Comparison of ENCODE assay signal across 1 cellular context in genomic region chr17:75697651-75698291, GRCh38.
TF ChIP-seq lines count a peak whose summit lies in the region.

No MANE protein-coding gene starts in this region.

TF ChIP-seq in HepG2, 621 proteins besides CTCF, POLR2A, EP300 and RAD21 (continued from another document and continues in another):
- TF ChIP-seq TCF7L2 (IDR thresholded peaks at IDR 0.05; ENCODE audit: low read depth, low read length) (peak; percentile 59; the same call in 1 of the 2 replicates), ZNF792 (CRISPR knock-in tag; IDR thresholded peaks at IDR 0.05) (peak; percentile 42; the same call in 1 of the 2 replicates), ZNF335 (CRISPR knock-in tag; IDR thresholded peaks at IDR 0.05) (0 out of 2 replicates have a peak, but pooled peaks have one; percentile 35), ETV5 (CRISPR knock-in tag; IDR thresholded peaks at IDR 0.05; ENCODE audit: borderline replicate concordance) (peak; percentile 44; the same call in 1 of the 2 replicates), SP5 (CRISPR knock-in tag; IDR thresholded peaks at IDR 0.05; ENCODE audit: borderline replicate concordance, low read depth) (0 out of 2 replicates have a peak, but pooled peaks have one; percentile 10), HOXA5 (CRISPR knock-in tag; IDR thresholded peaks at IDR 0.05) (no peak), KLF16 (CRISPR knock-in tag; IDR thresholded peaks at IDR 0.05) (peak in 1 of 2 experiments; percentile 56; a peak in 1 of 4 replicates), NBN (conservative IDR thresholded peaks at IDR 0.05) (no peak), ZNF17 (CRISPR knock-in tag; IDR thresholded peaks at IDR 0.05) (no peak), SSRP1 (CRISPR knock-in tag; IDR thresholded peaks at IDR 0.05) (no peak), ZBED4 (CRISPR knock-in tag; IDR thresholded peaks at IDR 0.05; ENCODE audit: borderline replicate concordance) (peak; percentile 43; the same call in 1 of the 2 replicates), ARHGAP35 (CRISPR knock-in tag; IDR thresholded peaks at IDR 0.05; ENCODE audit: borderline replicate concordance) (no peak), ZNF331 (CRISPR knock-in tag; IDR thresholded peaks at IDR 0.05) (peak; percentile 70; the same call in 1 of the 2 replicates), ZNF652 (CRISPR knock-in tag; IDR thresholded peaks at IDR 0.05; ENCODE audit: borderline replicate concordance, low read depth) (peak; percentile 39; the same call in 1 of the 2 replicates), ARID4A (CRISPR knock-in tag; IDR thresholded peaks at IDR 0.05; ENCODE audit: borderline replicate concordance) (peak; percentile 24; the same call in 1 of the 2 replicates), ZNF614 (CRISPR knock-in tag; IDR thresholded peaks at IDR 0.05; ENCODE audit: borderline replicate concordance) (0 out of 2 replicates have a peak, but pooled peaks have one; percentile 44), ZC3H13 (CRISPR knock-in tag; IDR thresholded peaks at IDR 0.05) (no peak), ZNF557 (CRISPR knock-in tag; IDR thresholded peaks at IDR 0.05) (no peak), EED (CRISPR knock-in tag; IDR thresholded peaks at IDR 0.05) (no peak), ZNF232 (CRISPR knock-in tag; IDR thresholded peaks at IDR 0.05; ENCODE audit: borderline replicate concordance) (0 out of 2 replicates have a peak, but pooled peaks have one; percentile 7), NKX3-1 (CRISPR knock-in tag; IDR thresholded peaks at IDR 0.05) (no peak), TBX2 (CRISPR knock-in tag; IDR thresholded peaks at IDR 0.05; ENCODE audit: borderline replicate concordance) (no peak), ZNF576 (CRISPR knock-in tag; IDR thresholded peaks at IDR 0.05) (no peak), ZFY (CRISPR knock-in tag; IDR thresholded peaks at IDR 0.05) (0 out of 2 replicates have a peak, but pooled peaks have one; percentile 24), GATAD1 (CRISPR knock-in tag; IDR thresholded peaks at IDR 0.05) (peak; percentile 38), GATAD2A (CRISPR knock-in tag; IDR thresholded peaks at IDR 0.05) (peak; percentile 56; the same call in 1 of the 2 replicates), THAP11 (CRISPR knock-in tag; IDR thresholded peaks at IDR 0.05) (peak; percentile 40; the same call in 1 of the 2 replicates), RCOR2 (CRISPR knock-in tag; IDR thresholded peaks at IDR 0.05) (peak; percentile 92), IRF2 (CRISPR knock-in tag; IDR thresholded peaks at IDR 0.05) (no peak), ZNF3 (CRISPR knock-in tag; IDR thresholded peaks at IDR 0.05) (0 out of 2 replicates have a peak, but pooled peaks have one; percentile 31), TAF1 (CRISPR knock-in tag; IDR thresholded peaks at IDR 0.05) (peak; percentile 36; the same call in 1 of the 2 replicates), ATRX (CRISPR knock-in tag; IDR thresholded peaks at IDR 0.05; ENCODE audit: borderline replicate concordance) (no peak)
- TF ChIP-seq, protein P1, sequence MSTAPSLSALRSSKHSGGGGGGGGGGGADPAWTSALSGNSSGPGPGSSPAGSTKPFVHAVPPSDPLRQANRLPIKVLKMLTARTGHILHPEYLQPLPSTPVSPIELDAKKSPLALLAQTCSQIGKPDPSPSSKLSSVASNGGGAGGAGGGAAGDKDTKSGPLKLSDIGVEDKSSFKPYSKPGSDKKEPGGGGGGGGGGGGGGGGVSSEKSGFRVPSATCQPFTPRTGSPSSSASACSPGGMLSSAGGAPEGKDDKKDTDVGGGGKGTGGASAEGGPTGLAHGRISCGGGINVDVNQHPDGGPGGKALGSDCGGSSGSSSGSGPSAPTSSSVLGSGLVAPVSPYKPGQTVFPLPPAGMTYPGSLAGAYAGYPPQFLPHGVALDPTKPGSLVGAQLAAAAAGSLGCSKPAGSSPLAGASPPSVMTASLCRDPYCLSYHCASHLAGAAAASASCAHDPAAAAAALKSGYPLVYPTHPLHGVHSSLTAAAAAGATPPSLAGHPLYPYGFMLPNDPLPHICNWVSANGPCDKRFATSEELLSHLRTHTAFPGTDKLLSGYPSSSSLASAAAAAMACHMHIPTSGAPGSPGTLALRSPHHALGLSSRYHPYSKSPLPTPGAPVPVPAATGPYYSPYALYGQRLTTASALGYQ (CRISPR knock-in tag; IDR thresholded peaks at IDR 0.05): 0 out of 2 replicates have a peak, but pooled peaks have one; percentile 12
- TF ChIP-seq, protein P2, sequence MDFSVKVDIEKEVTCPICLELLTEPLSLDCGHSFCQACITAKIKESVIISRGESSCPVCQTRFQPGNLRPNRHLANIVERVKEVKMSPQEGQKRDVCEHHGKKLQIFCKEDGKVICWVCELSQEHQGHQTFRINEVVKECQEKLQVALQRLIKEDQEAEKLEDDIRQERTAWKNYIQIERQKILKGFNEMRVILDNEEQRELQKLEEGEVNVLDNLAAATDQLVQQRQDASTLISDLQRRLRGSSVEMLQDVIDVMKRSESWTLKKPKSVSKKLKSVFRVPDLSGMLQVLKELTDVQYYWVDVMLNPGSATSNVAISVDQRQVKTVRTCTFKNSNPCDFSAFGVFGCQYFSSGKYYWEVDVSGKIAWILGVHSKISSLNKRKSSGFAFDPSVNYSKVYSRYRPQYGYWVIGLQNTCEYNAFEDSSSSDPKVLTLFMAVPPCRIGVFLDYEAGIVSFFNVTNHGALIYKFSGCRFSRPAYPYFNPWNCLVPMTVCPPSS (IDR thresholded peaks at IDR 0.05): no peak
- TF ChIP-seq, protein P3, sequence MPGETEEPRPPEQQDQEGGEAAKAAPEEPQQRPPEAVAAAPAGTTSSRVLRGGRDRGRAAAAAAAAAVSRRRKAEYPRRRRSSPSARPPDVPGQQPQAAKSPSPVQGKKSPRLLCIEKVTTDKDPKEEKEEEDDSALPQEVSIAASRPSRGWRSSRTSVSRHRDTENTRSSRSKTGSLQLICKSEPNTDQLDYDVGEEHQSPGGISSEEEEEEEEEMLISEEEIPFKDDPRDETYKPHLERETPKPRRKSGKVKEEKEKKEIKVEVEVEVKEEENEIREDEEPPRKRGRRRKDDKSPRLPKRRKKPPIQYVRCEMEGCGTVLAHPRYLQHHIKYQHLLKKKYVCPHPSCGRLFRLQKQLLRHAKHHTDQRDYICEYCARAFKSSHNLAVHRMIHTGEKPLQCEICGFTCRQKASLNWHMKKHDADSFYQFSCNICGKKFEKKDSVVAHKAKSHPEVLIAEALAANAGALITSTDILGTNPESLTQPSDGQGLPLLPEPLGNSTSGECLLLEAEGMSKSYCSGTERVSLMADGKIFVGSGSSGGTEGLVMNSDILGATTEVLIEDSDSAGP (CRISPR knock-in tag; IDR thresholded peaks at IDR 0.05; ENCODE audit: borderline replicate concordance): peak; percentile 39; the same call in 1 of the 2 replicates
- TF ChIP-seq, protein P4, sequence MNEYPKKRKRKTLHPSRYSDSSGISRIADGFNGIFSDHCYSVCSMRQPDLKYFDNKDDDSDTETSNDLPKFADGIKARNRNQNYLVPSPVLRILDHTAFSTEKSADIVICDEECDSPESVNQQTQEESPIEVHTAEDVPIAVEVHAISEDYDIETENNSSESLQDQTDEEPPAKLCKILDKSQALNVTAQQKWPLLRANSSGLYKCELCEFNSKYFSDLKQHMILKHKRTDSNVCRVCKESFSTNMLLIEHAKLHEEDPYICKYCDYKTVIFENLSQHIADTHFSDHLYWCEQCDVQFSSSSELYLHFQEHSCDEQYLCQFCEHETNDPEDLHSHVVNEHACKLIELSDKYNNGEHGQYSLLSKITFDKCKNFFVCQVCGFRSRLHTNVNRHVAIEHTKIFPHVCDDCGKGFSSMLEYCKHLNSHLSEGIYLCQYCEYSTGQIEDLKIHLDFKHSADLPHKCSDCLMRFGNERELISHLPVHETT (CRISPR knock-in tag; conservative IDR thresholded peaks at IDR 0.05): 0 out of 2 replicates have a peak, but pooled peaks have one; percentile 33
- TF ChIP-seq, protein P5, sequence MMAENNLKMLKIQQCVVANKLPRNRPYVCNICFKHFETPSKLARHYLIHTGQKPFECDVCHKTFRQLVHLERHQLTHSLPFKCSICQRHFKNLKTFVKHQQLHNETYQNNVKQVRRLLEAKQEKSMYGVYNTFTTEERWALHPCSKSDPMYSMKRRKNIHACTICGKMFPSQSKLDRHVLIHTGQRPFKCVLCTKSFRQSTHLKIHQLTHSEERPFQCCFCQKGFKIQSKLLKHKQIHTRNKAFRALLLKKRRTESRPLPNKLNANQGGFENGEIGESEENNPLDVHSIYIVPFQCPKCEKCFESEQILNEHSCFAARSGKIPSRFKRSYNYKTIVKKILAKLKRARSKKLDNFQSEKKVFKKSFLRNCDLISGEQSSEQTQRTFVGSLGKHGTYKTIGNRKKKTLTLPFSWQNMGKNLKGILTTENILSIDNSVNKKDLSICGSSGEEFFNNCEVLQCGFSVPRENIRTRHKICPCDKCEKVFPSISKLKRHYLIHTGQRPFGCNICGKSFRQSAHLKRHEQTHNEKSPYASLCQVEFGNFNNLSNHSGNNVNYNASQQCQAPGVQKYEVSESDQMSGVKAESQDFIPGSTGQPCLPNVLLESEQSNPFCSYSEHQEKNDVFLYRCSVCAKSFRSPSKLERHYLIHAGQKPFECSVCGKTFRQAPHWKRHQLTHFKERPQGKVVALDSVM (CRISPR knock-in tag; IDR thresholded peaks at IDR 0.05): no peak
- TF ChIP-seq, protein P6, sequence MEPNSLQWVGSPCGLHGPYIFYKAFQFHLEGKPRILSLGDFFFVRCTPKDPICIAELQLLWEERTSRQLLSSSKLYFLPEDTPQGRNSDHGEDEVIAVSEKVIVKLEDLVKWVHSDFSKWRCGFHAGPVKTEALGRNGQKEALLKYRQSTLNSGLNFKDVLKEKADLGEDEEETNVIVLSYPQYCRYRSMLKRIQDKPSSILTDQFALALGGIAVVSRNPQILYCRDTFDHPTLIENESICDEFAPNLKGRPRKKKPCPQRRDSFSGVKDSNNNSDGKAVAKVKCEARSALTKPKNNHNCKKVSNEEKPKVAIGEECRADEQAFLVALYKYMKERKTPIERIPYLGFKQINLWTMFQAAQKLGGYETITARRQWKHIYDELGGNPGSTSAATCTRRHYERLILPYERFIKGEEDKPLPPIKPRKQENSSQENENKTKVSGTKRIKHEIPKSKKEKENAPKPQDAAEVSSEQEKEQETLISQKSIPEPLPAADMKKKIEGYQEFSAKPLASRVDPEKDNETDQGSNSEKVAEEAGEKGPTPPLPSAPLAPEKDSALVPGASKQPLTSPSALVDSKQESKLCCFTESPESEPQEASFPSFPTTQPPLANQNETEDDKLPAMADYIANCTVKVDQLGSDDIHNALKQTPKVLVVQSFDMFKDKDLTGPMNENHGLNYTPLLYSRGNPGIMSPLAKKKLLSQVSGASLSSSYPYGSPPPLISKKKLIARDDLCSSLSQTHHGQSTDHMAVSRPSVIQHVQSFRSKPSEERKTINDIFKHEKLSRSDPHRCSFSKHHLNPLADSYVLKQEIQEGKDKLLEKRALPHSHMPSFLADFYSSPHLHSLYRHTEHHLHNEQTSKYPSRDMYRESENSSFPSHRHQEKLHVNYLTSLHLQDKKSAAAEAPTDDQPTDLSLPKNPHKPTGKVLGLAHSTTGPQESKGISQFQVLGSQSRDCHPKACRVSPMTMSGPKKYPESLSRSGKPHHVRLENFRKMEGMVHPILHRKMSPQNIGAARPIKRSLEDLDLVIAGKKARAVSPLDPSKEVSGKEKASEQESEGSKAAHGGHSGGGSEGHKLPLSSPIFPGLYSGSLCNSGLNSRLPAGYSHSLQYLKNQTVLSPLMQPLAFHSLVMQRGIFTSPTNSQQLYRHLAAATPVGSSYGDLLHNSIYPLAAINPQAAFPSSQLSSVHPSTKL (CRISPR knock-in tag; IDR thresholded peaks at IDR 0.05): peak; percentile 64; the same call in 1 of the 2 replicates
